13 cellular contexts compared by ENCODE assay signal in genomic region chr1:42680045-42680444, GRCh38. TPM values are rescaled to one million over a fixed set of nuclear protein-coding genes. Genes with fewer than 3 reads are reported as not detected.
DNase-seq lines count a peak whose midpoint lies in the region; ATAC-seq, FAIRE-seq and TF ChIP-seq lines count a peak whose summit lies in the region.
"Had no signal": no experiment of that assay in that cellular context is flagged by ENCODE, and none has a peak within 500 bp of the region (broad histone marks: within the 10 kb centered on the region; RNA-seq: fewer than 3 reads in every experiment).

No MANE protein-coding gene starts in this region.

- POLR2A ChIA-PET in A549 (lab: Yijun Ruan, JAX): interaction anchor here (0.6 kb wide), 1 partner anchor 86 kb away, joined by 8 read pairs; no protein-coding TSS in a partner anchor

- H3K9me2 ChIP-seq in SU-DHL-6 (replicated peaks; ENCODE audit: insufficient read depth, low read length): no peaks in the 10 kb centered on the region

- no peak for TF ChIP-seq CTCF in A549 (IDR thresholded peaks at IDR 0.05)
- TF ChIP-seq CTCF in Calu3 (IDR thresholded peaks at IDR 0.05; ENCODE audit: unreplicated experiment): no peak
- no peak for TF ChIP-seq CTCF in SU-DHL-6 (IDR thresholded peaks at IDR 0.05; ENCODE audit: insufficient read depth, low read length, poor library complexity, severe bottlenecking)
- TF ChIP-seq CTCF in GM13977 (IDR thresholded peaks at IDR 0.05; ENCODE audit: extremely low read depth, insufficient read depth, missing control alignments): no peak
- no peak for TF ChIP-seq CTCF in mucosa of descending colon (IDR thresholded peaks at IDR 0.05)

- peak overlapping the region; percentile 80 for H3K4me3 Mint-ChIP-seq in Calu3 (ENCODE audit: low read depth, unreplicated experiment)

- H3K4me1 ChIP-seq in A549: peaks cover 15% of the 10 kb centered on the region; the same call in 2 of the 3 replicates
- peaks cover 10% of the 10 kb centered on the region; the same call in 1 of the 2 replicates for H3K4me1 ChIP-seq in iPS-20b (ENCODE audit: insufficient read depth, low read length)
- H3K4me1 ChIP-seq in mucosa of descending colon (ENCODE audit: low read depth): peaks cover 27% of the 10 kb centered on the region

- no peak for FAIRE-seq in A549 (lab: Jason Lieb, UNC)

- peaks cover 9% of the 10 kb centered on the region; the same call in 1 of the 2 replicates for H3F3A ChIP-seq in SU-DHL-6 (ENCODE audit: insufficient read depth)

- H4K20me1 ChIP-seq in SU-DHL-6 (ENCODE audit: low read depth, low read length): peaks cover 18% of the 10 kb centered on the region

- peak overlapping the region; percentile 99 for H3K27ac Mint-ChIP-seq in Calu3 (ENCODE audit: unreplicated experiment)

- WGBS in A549 (ENCODE audit: missing lambda C conversion rate): 88% methylated on average over 2 of the region's 2 CpGs

- H3K36me3 ChIP-seq in SU-DHL-6 (ENCODE audit: low read length): peaks cover 20% of the 10 kb centered on the region
- H3K36me3 ChIP-seq in iPS-20b (ENCODE audit: insufficient read depth, low read depth, low read length): peaks cover 28% of the 10 kb centered on the region
- no peaks in the 10 kb centered on the region for H3K36me3 ChIP-seq in mucosa of descending colon (ENCODE audit: low read depth)
- H3K36me3 ChIP-seq: ovary had no signal

- no peak for TF ChIP-seq EP300 in A549 (IDR thresholded peaks at IDR 0.05)

- no peak overlapping the region for H3K4me3 ChIP-seq in A549
- peak overlapping the region; percentile 79 for H3K4me3 ChIP-seq in SU-DHL-6 (ENCODE audit: insufficient read depth, low read length, poor library complexity, severe bottlenecking)
- H3K4me3 ChIP-seq in iPS-20b (ENCODE audit: low read length): peak overlapping the region; percentile 86
- no peak overlapping the region for H3K4me3 ChIP-seq in mucosa of descending colon
- H3K4me3 ChIP-seq: ovary had no signal

- DNase-seq in A549 (ENCODE audit: low read depth in 1 of 2, low spot score in 1 of 2): no peak
- no peak for DNase-seq in Calu3
- DNase-seq in GM13977 (ENCODE audit: low spot score): no peak
- DNase-seq in effector CD4-positive, alpha-beta T cell: no peak
- DNase-seq in activated effector memory CD4-positive, alpha-beta T cell treated with Interleukin-2 at 50 U/mL for 16 hours: no peak
- no peak for DNase-seq in mucosa of descending colon
- DNase-seq: NCI-H1105, ovary, testis had no signal

- no peaks in the 10 kb centered on the region for H3K27me3 ChIP-seq in SU-DHL-6 (ENCODE audit: low read length)
- no peaks in the 10 kb centered on the region for H3K27me3 ChIP-seq in iPS-20b (ENCODE audit: insufficient read depth, low read length)
- H3K27me3 ChIP-seq: ovary, testis had no signal

- CTCF ChIA-PET in A549 (lab: Yijun Ruan, JAX) (no interaction called here), Calu3 (lab: Charles Lee) (interaction anchor here (0.6 kb wide), 1 partner anchor 26 kb away, joined by 3 read pairs; no protein-coding TSS in a partner anchor)

- H3K4me2 ChIP-seq in A549: 0 out of 3 replicates have a peak overlapping the region, but pooled peaks have one; percentile 95
- peak overlapping the region; percentile 76 for H3K4me2 ChIP-seq in SU-DHL-6 (ENCODE audit: low read depth, low read length, poor library complexity, severe bottlenecking)

- H3K27me3 Mint-ChIP-seq in Calu3 (ENCODE audit: unreplicated experiment): no peaks in the 10 kb centered on the region

- no TSS peak for BruUV-seq in Calu3 (replicated peaks; lab: Mats Ljungman, UMichigan)

- H3K9me3 Mint-ChIP-seq in Calu3 (ENCODE audit: low read depth, unreplicated experiment): no peaks in the 10 kb centered on the region

- no peaks in the 10 kb centered on the region for H3K9me3 ChIP-seq in A549
- H3K9me3 ChIP-seq in SU-DHL-6 (ENCODE audit: insufficient read depth, low read length): no peaks in the 10 kb centered on the region
- no peaks in the 10 kb centered on the region for H3K9me3 ChIP-seq in iPS-20b (ENCODE audit: insufficient read depth, low read depth, low read length)
- H3K9me3 ChIP-seq in mucosa of descending colon: no peaks in the 10 kb centered on the region
- H3K9me3 ChIP-seq: ovary, testis had no signal

- no peak for TF ChIP-seq POLR2A in A549 (IDR thresholded peaks at IDR 0.05; ENCODE audit: low read length)

- in situ Hi-C loops in GM13977 (cut with MboI; ENCODE audit: low pct_unique_long_range_greater_than_20kb, low sequenced_read_pairs, unreplicated experiment): no loop called here

- H3K27ac ChIP-seq in A549: no peak overlapping the region
- H3K27ac ChIP-seq in SU-DHL-6 (ENCODE audit: low read depth, low read length): no peak overlapping the region
- H3K27ac ChIP-seq in iPS-20b (ENCODE audit: low read length): no peak overlapping the region
- H3K27ac ChIP-seq: ovary, testis had no signal

- TF ChIP-seq RAD21 in A549 (conservative IDR thresholded peaks at IDR 0.05 in 1 of 2, IDR thresholded peaks at IDR 0.05 in 1 of 2): no peak

- ATAC-seq in A549: no peak
- ATAC-seq in mucosa of descending colon: no peak

- no peak overlapping the region for H2AFZ ChIP-seq in SU-DHL-6 (ENCODE audit: low read depth, low read length, severe bottlenecking)

- peaks cover 32% of the 10 kb centered on the region for H3K79me2 ChIP-seq in SU-DHL-6 (ENCODE audit: insufficient read depth, low read length)

- peaks cover 31% of the 10 kb centered on the region for H3K4me1 Mint-ChIP-seq in Calu3 (ENCODE audit: low read depth, unreplicated experiment)

- H3K9ac ChIP-seq in SU-DHL-6 (ENCODE audit: low read length) (peak overlapping the region; percentile 94; the same call in 1 of the 2 replicates), iPS-20b (ENCODE audit: low read depth, low read length) (peak overlapping the region; percentile 96; the same call in 1 of the 2 replicates)

- intact Hi-C loops in Calu3 (cut with micrococcal nuclease; ENCODE audit: unreplicated experiment) (no loop called here), mucosa of descending colon (cut with DNase I, micrococcal nuclease) (no loop called here)

- H3K36me3 Mint-ChIP-seq in Calu3 (ENCODE audit: insufficient read depth, unreplicated experiment): peaks cover 53% of the 10 kb centered on the region

TF ChIP-seq in A549, 52 proteins besides CTCF, POLR2A, EP300 and RAD21:
- TF ChIP-seq PHF8 (IDR thresholded peaks at IDR 0.05; ENCODE audit: borderline replicate concordance, low read depth) (no peak), ZNF302 (CRISPR knock-in tag; IDR thresholded peaks at IDR 0.05) (no peak), POLR2AphosphoS2 (conservative IDR thresholded peaks at IDR 0.05; ENCODE audit: low read length) (no peak), KDM5A (IDR thresholded peaks at IDR 0.05) (no peak), FOXS1 (CRISPR knock-in tag; IDR thresholded peaks at IDR 0.05) (no peak), MAFK (IDR thresholded peaks at IDR 0.05; ENCODE audit: partially characterized antibody) (no peak), ZC3H11A (IDR thresholded peaks at IDR 0.05) (no peak), USF2 (IDR thresholded peaks at IDR 0.05) (no peak), CHD2 (IDR thresholded peaks at IDR 0.05; ENCODE audit: low read length, partially characterized antibody) (no peak), RCOR1 (IDR thresholded peaks at IDR 0.05; ENCODE audit: low read depth, low read length) (no peak)

RNA-seq across cellular contexts. Expression of gene YBX1, which starts 2.2 kb away (rescaled TPM):
- 345 and 488 TPM in 2 replicates for polyA plus RNA-seq in A549 (2011; rRNA removed)
- 509 and 679 TPM in 2 replicates for polyA plus RNA-seq in A549 (2012; cell fraction: cytosol; rRNA removed)
- 213 and 229 TPM in 2 replicates for polyA plus RNA-seq in A549 (2012; cell fraction: nucleus; rRNA removed)
- 715 to 747 TPM (median 742 TPM) in 3 replicates for polyA plus RNA-seq in A549 (2017; fragmentation: RNase III; extraction: RNeasy Plus Mini Kit Qiagen cat#74134 plus additional on column Dnase treatment)
- 190 and 208 TPM in 2 replicates for polyA minus RNA-seq in A549 (2011; rRNA and poly(A)+ RNA removed)
- total RNA-seq in Calu3 (2022): 808 and 937 TPM in 2 replicates
- 100 to 1,000 TPM; 377 to 521 (median 511) TPM for total RNA-seq in mucosa of descending colon

RNA-seq across cellular contexts. Expression of gene PPIH, which starts 21.8 kb away (rescaled TPM):
- 50.3 and 68.9 TPM in 2 replicates for polyA plus RNA-seq in A549 (2011; rRNA removed)
- polyA plus RNA-seq in A549 (2012; cell fraction: cytosol; rRNA removed): 49.6 and 64.2 TPM in 2 replicates
- 17.6 and 41.8 TPM in 2 replicates for polyA plus RNA-seq in A549 (2012; cell fraction: nucleus; rRNA removed)
- polyA plus RNA-seq in A549 (2017; fragmentation: RNase III; extraction: RNeasy Plus Mini Kit Qiagen cat#74134 plus additional on column Dnase treatment): 55.8 to 68.0 TPM (median 59.0 TPM) in 3 replicates
- 15.7 and 18.3 TPM in 2 replicates for polyA minus RNA-seq in A549 (2011; rRNA and poly(A)+ RNA removed)
- total RNA-seq in Calu3 (2022): 58.6 and 68.3 TPM in 2 replicates
- total RNA-seq in mucosa of descending colon: 10 to 100 TPM; 20.1 to 47.7 (median 23.3) TPM

RNA-seq across cellular contexts. Expression of gene CLDN19, which starts 60.0 kb away (rescaled TPM):
- polyA plus RNA-seq in A549 (2011; rRNA removed) (not detected in 2 replicates), A549 (2017; fragmentation: RNase III; extraction: RNeasy Plus Mini Kit Qiagen cat#74134 plus additional on column Dnase treatment) (0.03 TPM in 1 of 3 replicates, not detected in the others)
- not detected in 2 replicates for polyA plus RNA-seq in A549 (2012; cell fraction: cytosol; rRNA removed)
- 0.01 TPM in 1 of 2 replicates, not detected in the other for polyA plus RNA-seq in A549 (2012; cell fraction: nucleus; rRNA removed)
- polyA minus RNA-seq in A549 (2011; rRNA and poly(A)+ RNA removed): not detected in 2 replicates
- total RNA-seq in Calu3 (2022) (not detected in 2 replicates), mucosa of descending colon (under 1 TPM in 1 of 3 donors, not detected in 2; 0.09 TPM)
- total RNA-seq: chondrocyte, fibroblast of villous mesenchyme had no signal

Comparison
In these comparisons a context has a peak if more than half of its experiments do, and no peak if none do; other contexts are left out.
1. H3K4me3 ChIP-seq: peak in SU-DHL-6 (single experiment) and iPS-20b (single experiment); none in A549 (single experiment) and mucosa of descending colon (single experiment).